In the genomic region with DNA sequence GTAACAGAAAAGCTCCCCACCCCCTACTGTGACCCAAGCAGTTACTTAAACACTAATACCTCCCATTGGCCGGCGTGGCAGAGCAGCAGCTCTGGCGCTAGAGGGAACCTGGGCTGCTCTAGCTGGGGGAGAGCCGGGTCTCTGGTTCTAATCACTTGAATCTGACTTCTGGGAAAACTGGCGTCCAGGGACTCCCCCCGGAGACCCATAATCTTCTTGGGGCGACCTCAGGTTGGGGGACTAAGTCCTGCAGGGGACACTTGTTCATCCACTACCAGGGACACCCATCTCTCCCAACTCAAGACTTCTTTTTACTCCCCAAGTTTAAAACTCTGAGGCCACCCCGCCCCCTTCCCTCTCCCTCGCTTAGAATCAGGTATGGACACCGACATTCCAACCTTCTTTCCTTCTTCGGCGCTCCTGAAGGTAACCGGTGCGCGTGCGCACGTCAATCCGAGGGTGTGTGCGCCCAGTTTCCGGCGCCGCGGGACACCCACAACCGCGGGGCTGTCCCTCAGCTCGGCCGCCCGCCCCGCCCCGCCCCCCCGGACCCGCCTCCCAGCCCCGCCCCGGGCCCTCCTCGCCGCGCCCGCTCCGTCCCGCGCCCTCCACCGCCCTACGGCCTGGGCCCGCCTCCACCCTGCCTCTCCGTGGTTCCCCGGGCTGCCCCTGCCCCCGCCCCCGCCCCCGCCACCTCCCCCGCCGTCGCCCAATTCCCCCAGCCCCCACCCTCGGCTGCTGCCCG, we compare ENCODE assay signal across 8 cellular contexts. TPM values are rescaled to one million over a fixed set of nuclear protein-coding genes. Genes with fewer than 3 reads are reported as not detected.
DNase-seq lines count a peak whose midpoint lies in the region; ATAC-seq and TF ChIP-seq lines count a peak whose summit lies in the region.

A gene with protein sequence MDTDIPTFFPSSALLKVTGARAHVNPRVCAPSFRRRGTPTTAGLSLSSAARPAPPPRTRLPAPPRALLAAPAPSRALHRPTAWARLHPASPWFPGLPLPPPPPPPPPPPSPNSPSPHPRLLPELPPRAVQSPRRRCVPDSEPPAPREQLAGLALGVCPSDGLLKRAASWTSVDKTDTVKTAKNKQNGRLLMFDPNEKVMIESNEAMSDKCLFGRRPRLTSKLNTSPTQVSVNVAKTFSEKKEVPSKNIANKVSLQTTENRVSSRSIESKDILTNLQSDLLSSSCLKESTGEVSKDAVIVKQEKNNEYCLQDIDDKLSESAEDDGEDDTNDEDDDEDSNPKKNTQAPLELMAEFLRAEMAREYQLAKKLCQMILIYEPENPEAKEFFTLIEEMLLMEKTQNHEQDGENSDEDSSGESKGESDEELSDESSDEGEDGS (plus strand): TSS at position 75 of the 745 bp plus-strand sequence. CDS start 304 bp downstream, at position 379.

- peaks cover 0 to 16% of the 10 kb centered on the region in 2 donors for H3K4me1 ChIP-seq in left lung

- DNase-seq in 8988T = peak; percentile 81
- DNase-seq in NCI-H345 treated with DMSO at 0.1 percent for 48 hours (lab: John Stamatoyannopoulos, UW; ENCODE audit: unreplicated experiment) = peak; percentile 76
- DNase-seq in activated CD4-positive, alpha-beta T cell treated with anti-CD3 and anti-CD28 coated beads for 48 hours = peak; percentile 72
- peak; percentile 14 for DNase-seq in cortex of kidney (lab: John Stamatoyannopoulos, UW)
- DNase-seq in left lung = peak; percentile 86 to 94
- DNase-seq in stimulated activated CD4-positive, alpha-beta T cell treated with anti-CD3 and anti-CD28 coated beads, Interleukin-2, amount 100 ng/mL, for 4 hours (ENCODE audit: low read depth) = peak; percentile 59

- ATAC-seq in GM18873 (IDR thresholded peaks at IDR 0.05; ENCODE audit: low FRiP score, unreplicated experiment) (peak; percentile 48), HG03135 (IDR thresholded peaks at IDR 0.05; ENCODE audit: unreplicated experiment) (peak; percentile 80), left lung (peak; percentile 94)

- H3K4me3 ChIP-seq in left lung = peak within 1 kb of the TSS; percentile 58 to 61

- H3K36me3 ChIP-seq in left lung = no peaks in the 10 kb centered on the region

- no peak for TF ChIP-seq CTCF in left lung (IDR thresholded peaks at IDR 0.05)

- peaks cover 0 to 33% of the 10 kb centered on the region in 2 donors for H3K27me3 ChIP-seq in left lung

- H3K27ac ChIP-seq in left lung = peak within 1 kb of the TSS; percentile 77

- no peaks in the 10 kb centered on the region for H3K9me3 ChIP-seq in left lung

- intact Hi-C loops in left lung (cut with DNase I) = no loop called here

RNA-seq across cellular contexts. Expression of the gene that starts here (rescaled TPM):
- 1 to 10 TPM; 3.3 to 6.2 TPM for total RNA-seq in left lung

Comparison
In these comparisons a context has a peak if more than half of its experiments do, and no peak if none do; other contexts are left out.
1. Peak in every context shown above with its lines: DNase-seq, ATAC-seq, H3K4me3 ChIP-seq and H3K27ac ChIP-seq.
2. DNase-seq: peak in every context shown above with its lines; median percentile 90 in left lung; 81 in 8988T; 76 in NCI-H345 treated with DMSO at 0.1 percent for 48 hours; 72 in activated CD4-positive, alpha-beta T cell treated with anti-CD3 and anti-CD28 coated beads for 48 hours; 59 in stimulated activated CD4-positive, alpha-beta T cell treated with anti-CD3 and anti-CD28 coated beads, Interleukin-2, amount 100 ng/mL, for 4 hours; 14 in cortex of kidney.